Comparison of ENCODE assay signal across 1 cellular context in the genomic region with DNA sequence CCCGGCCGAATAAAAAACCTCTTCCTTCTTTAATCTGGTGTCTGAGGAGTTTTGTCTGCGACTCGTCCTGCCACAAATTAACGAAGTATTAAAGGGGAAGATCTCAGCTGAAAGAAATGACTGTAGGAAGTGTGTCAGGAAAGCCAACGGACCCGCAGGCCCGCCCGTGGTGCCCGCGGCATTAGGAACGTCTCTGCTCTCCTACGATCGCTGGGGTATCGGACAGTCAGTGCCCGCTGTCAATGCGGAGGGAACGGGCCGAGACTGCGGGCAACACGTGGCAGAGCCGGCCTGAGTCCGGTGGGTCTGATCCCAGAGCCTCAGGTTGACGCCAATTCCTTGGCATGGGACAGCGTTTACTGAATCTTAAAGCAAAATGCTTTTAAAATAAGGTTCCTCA.
TF ChIP-seq lines count a peak whose summit lies in the region.

No MANE protein-coding gene starts in this region.

TF ChIP-seq in K562, 482 proteins besides CTCF, POLR2A, EP300 and RAD21 (continued from another document):
- peak; percentile 36; the same call in 1 of the 2 replicates for TF ChIP-seq POLR2G (IDR thresholded peaks at IDR 0.05; ENCODE audit: low read depth, low read length)
